Comparison of ENCODE assay signal across 29 cellular contexts in the genomic region with DNA sequence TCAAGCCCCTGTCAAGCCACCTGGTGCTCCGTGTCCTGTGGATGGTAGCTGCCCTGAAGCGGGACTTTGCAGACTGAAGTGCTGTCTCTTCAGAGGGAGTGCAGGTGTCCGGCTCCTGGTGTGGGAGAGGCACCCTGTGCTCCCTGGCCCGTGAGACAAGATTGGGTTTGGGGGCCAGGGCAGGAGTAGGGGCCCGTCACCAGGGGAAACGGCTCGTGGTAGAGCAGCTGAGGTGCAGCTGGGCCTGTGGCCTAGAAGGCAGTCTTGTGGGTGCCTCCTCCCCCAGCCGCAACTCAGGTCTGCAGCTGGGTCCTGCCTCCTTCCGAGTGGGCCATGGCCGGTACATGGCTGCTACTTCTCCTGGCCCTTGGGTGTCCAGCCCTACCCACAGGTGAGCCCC. TPM values are rescaled to one million over a fixed set of nuclear protein-coding genes. Genes with fewer than 3 reads are reported as not detected.
DNase-seq lines count a peak whose midpoint lies in the region; ATAC-seq and TF ChIP-seq lines count a peak whose summit lies in the region.
"Had no signal": no experiment of that assay in that cellular context is flagged by ENCODE, and none has a peak within 500 bp of the region (broad histone marks: within the 10 kb centered on the region; RNA-seq: fewer than 3 reads in every experiment).

A gene with protein sequence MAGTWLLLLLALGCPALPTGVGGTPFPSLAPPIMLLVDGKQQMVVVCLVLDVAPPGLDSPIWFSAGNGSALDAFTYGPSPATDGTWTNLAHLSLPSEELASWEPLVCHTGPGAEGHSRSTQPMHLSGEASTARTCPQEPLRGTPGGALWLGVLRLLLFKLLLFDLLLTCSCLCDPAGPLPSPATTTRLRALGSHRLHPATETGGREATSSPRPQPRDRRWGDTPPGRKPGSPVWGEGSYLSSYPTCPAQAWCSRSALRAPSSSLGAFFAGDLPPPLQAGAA (plus strand): TSS at position 317 of the 400 bp plus-strand sequence. CDS start 17 bp downstream, at position 334.

- peak within 1 kb of the TSS; percentile 44 for H3K4me3 ChIP-seq in thymus (ENCODE audit: low read length)
- H3K4me3 ChIP-seq: adrenal gland, smooth muscle cell had no signal

- peaks cover 20% of the 10 kb centered on the region for H3K4me1 ChIP-seq in thymus (ENCODE audit: control insufficient read depth, insufficient read depth, low read length)

- intact Hi-C loops in head of caudate nucleus (cut with DNase I) = no loop called here

- WGBS in thymus = 6% methylated on average over 10 of the region's 10 CpGs

- peaks cover 3% of the 10 kb centered on the region for H3K4me1 Mint-ChIP-seq in activated naive CD8-positive, alpha-beta T cell treated with anti-CD3 and anti-CD28 coated beads, Interleukin-2, amount 10 ng/mL, durations not matched to agents 7 days and 5 days
- H3K4me1 Mint-ChIP-seq in activated naive CD8-positive, alpha-beta T cell treated with anti-CD3 and anti-CD28 coated beads for 36 hours = peaks cover 3% of the 10 kb centered on the region
- peaks cover 4% of the 10 kb centered on the region for H3K4me1 Mint-ChIP-seq in chondrocyte (ENCODE audit: low read depth)

- no peak for DNase-seq in activated naive CD8-positive, alpha-beta T cell treated with anti-CD3 and anti-CD28 coated beads, Interleukin-2, amount 10 ng/mL, durations not matched to agents 7 days and 5 days
- DNase-seq in activated naive CD8-positive, alpha-beta T cell treated with anti-CD3 and anti-CD28 coated beads for 36 hours = no peak
- DNase-seq in NAMALWA (ENCODE audit: low spot score) = peak; percentile 87
- DNase-seq in chondrocyte (ENCODE audit: low spot score) = peak; percentile 64
- no peak for DNase-seq in head of caudate nucleus
- DNase-seq in NCI-H1930 (lab: John Stamatoyannopoulos, UW) = no peak
- DNase-seq: activated CD8-positive, alpha-beta memory T cell treated with anti-CD3 and anti-CD28 coated beads, Interleukin-2, amount 50 U/mL, for 48 hours; adrenal gland; cortex of kidney; H7; kidney glomerular epithelial cell; NCI-H1417; NCI-H510A; NK-92 treated with Interleukin-12 subunit alpha and Interleukin-12 subunit beta, amount 100 ng/mL, for 24 hours; occipital lobe; SK-N-SH; trophoblast cell; WERI-Rb-1 had no signal

- H3K4me3 Mint-ChIP-seq in activated naive CD8-positive, alpha-beta T cell treated with anti-CD3 and anti-CD28 coated beads, Interleukin-2, amount 10 ng/mL, durations not matched to agents 7 days and 5 days = no peak within 1 kb of the TSS
- no peak within 1 kb of the TSS for H3K4me3 Mint-ChIP-seq in activated naive CD8-positive, alpha-beta T cell treated with anti-CD3 and anti-CD28 coated beads for 36 hours
- no peak within 1 kb of the TSS for H3K4me3 Mint-ChIP-seq in chondrocyte (ENCODE audit: unreplicated experiment)
- H3K4me3 Mint-ChIP-seq: stimulated activated naive CD8-positive, alpha-beta T cell treated with anti-CD3 and anti-CD28 coated beads, Interleukin-15, Interleukin-2, amounts not matched to agents 100 ng/mL and 50 ng/mL, for 24 hours had no signal

- peak within 1 kb of the TSS; percentile 85 for H3K27ac ChIP-seq in thymus (ENCODE audit: low read depth)
- H3K27ac ChIP-seq: adrenal gland, WERI-Rb-1 had no signal

- no peak within 1 kb of the TSS for H3K27ac Mint-ChIP-seq in activated naive CD8-positive, alpha-beta T cell treated with anti-CD3 and anti-CD28 coated beads, Interleukin-2, amount 10 ng/mL, durations not matched to agents 7 days and 5 days
- H3K27ac Mint-ChIP-seq in activated naive CD8-positive, alpha-beta T cell treated with anti-CD3 and anti-CD28 coated beads for 36 hours = no peak within 1 kb of the TSS
- H3K27ac Mint-ChIP-seq in chondrocyte (ENCODE audit: unreplicated experiment) = no peak within 1 kb of the TSS
- H3K27ac Mint-ChIP-seq: activated T-helper 2 cell treated with anti-CD3 and anti-CD28 coated beads, Interferon-gamma antibody, Interleukin-2, Interleukin-4, amounts not matched to agents 10 μg/mL and 5 μg/mL and 100 μg/mL, durations not matched to agents 14 hours and 24 hours and 36 hours; stimulated activated naive CD8-positive, alpha-beta T cell treated with anti-CD3 and anti-CD28 coated beads, Interleukin-15, Interleukin-2, amounts not matched to agents 100 ng/mL and 50 ng/mL, for 24 hours had no signal

- POLR2A ChIA-PET in activated naive CD8-positive, alpha-beta T cell treated with anti-CD3 and anti-CD28 coated beads, Interleukin-2, amount 10 ng/mL, durations not matched to agents 7 days and 5 days (lab: Charles Lee) = interaction anchor here (3.9 kb wide), 1 partner anchor 14 kb away, joined by 15 read pairs; a partner anchor contains a TSS

- peaks cover 6% of the 10 kb centered on the region for H3K36me3 ChIP-seq in thymus (ENCODE audit: control insufficient read depth, insufficient read depth)
- H3K36me3 ChIP-seq: adrenal gland, WERI-Rb-1 had no signal

- peak; percentile 26 for ATAC-seq in activated naive CD8-positive, alpha-beta T cell treated with anti-CD3 and anti-CD28 coated beads, Interleukin-2, amount 10 ng/mL, durations not matched to agents 7 days and 5 days (ENCODE audit: low read depth)
- no peak for ATAC-seq in HG03521 (IDR thresholded peaks at IDR 0.05; ENCODE audit: unreplicated experiment)

- no peaks in the 10 kb centered on the region for H3K9me3 Mint-ChIP-seq in activated naive CD8-positive, alpha-beta T cell treated with anti-CD3 and anti-CD28 coated beads, Interleukin-2, amount 10 ng/mL, durations not matched to agents 7 days and 5 days
- no peaks in the 10 kb centered on the region for H3K9me3 Mint-ChIP-seq in activated naive CD8-positive, alpha-beta T cell treated with anti-CD3 and anti-CD28 coated beads for 36 hours
- H3K9me3 Mint-ChIP-seq in chondrocyte (ENCODE audit: low read depth) = no peaks in the 10 kb centered on the region
- H3K9me3 Mint-ChIP-seq: activated T-helper 2 cell treated with anti-CD3 and anti-CD28 coated beads, Interferon-gamma antibody, Interleukin-2, Interleukin-4, amounts not matched to agents 10 μg/mL and 5 μg/mL and 100 μg/mL, durations not matched to agents 14 hours and 24 hours and 36 hours; stimulated activated naive CD8-positive, alpha-beta T cell treated with anti-CD3 and anti-CD28 coated beads, Interleukin-15, Interleukin-2, amounts not matched to agents 100 ng/mL and 50 ng/mL, for 24 hours had no signal

- no peak for TF ChIP-seq CTCF in chondrocyte (IDR thresholded peaks at IDR 0.05)

- H3K27me3 Mint-ChIP-seq in activated naive CD8-positive, alpha-beta T cell treated with anti-CD3 and anti-CD28 coated beads, Interleukin-2, amount 10 ng/mL, durations not matched to agents 7 days and 5 days = peaks cover 18% of the 10 kb centered on the region
- peaks cover 23% of the 10 kb centered on the region for H3K27me3 Mint-ChIP-seq in activated naive CD8-positive, alpha-beta T cell treated with anti-CD3 and anti-CD28 coated beads for 36 hours
- H3K27me3 Mint-ChIP-seq in chondrocyte (ENCODE audit: low read depth) = no peaks in the 10 kb centered on the region

- no peaks in the 10 kb centered on the region for H3K27me3 ChIP-seq in thymus (ENCODE audit: control insufficient read depth, insufficient read depth)
- H3K27me3 ChIP-seq: adrenal gland had no signal

- H3K36me3 Mint-ChIP-seq in activated naive CD8-positive, alpha-beta T cell treated with anti-CD3 and anti-CD28 coated beads, Interleukin-2, amount 10 ng/mL, durations not matched to agents 7 days and 5 days = no peaks in the 10 kb centered on the region
- no peaks in the 10 kb centered on the region for H3K36me3 Mint-ChIP-seq in activated naive CD8-positive, alpha-beta T cell treated with anti-CD3 and anti-CD28 coated beads for 36 hours
- no peaks in the 10 kb centered on the region for H3K36me3 Mint-ChIP-seq in chondrocyte (ENCODE audit: low read depth)

- no peaks in the 10 kb centered on the region for H3K9me3 ChIP-seq in thymus (ENCODE audit: control insufficient read depth)
- H3K9me3 ChIP-seq: adrenal gland, SK-N-SH had no signal

RNA-seq across cellular contexts. Expression of the gene that starts here (rescaled TPM):
- not detected for total RNA-seq in activated naive CD8-positive, alpha-beta T cell treated with anti-CD3 and anti-CD28 coated beads, Interleukin-2, amount 10 ng/mL, durations not matched to agents 7 days and 5 days
- total RNA-seq in activated naive CD8-positive, alpha-beta T cell treated with anti-CD3 and anti-CD28 coated beads for 36 hours = not detected
- not detected in 3 replicates for total RNA-seq in chondrocyte
- 13.4 TPM for polyA plus RNA-seq in thymus
- total RNA-seq: activated T-helper 2 cell treated with anti-CD3 and anti-CD28 coated beads, Interferon-gamma antibody, Interleukin-2, Interleukin-4, amounts not matched to agents 10 μg/mL and 5 μg/mL and 100 μg/mL, durations not matched to agents 14 hours and 24 hours and 36 hours; bronchial epithelial cell; fibroblast of lung; H7; lung microvascular endothelial cell; myocyte; occipital lobe; renal cortical epithelial cell; smooth muscle cell; T-helper 2 cell treated with Interferon-gamma antibody and Interleukin-4, amounts not matched to agents 100 ng/mL and 5 ng/mL, for 36 hours had no signal
- polyA plus RNA-seq: adrenal gland, fibroblast of lung, SK-N-SH, smooth muscle cell had no signal

Comparison
In these comparisons a context has a peak if more than half of its experiments do, and no peak if none do; other contexts are left out.
1. Peak in ATAC-seq in activated naive CD8-positive, alpha-beta T cell treated with anti-CD3 and anti-CD28 coated beads, Interleukin-2, amount 10 ng/mL, durations not matched to agents 7 days and 5 days; RNA of the gene not detected or under 1 TPM.
2. Peak in DNase-seq in chondrocyte; RNA of the gene not detected or under 1 TPM.